In genomic region chr9:69431777-69432176, GRCh38 we compare ENCODE assay signal across 24 cellular contexts.
"Had no signal": no experiment of that assay in that cellular context is flagged by ENCODE, and none has a peak within 500 bp of the region (broad histone marks: within the 10 kb centered on the region; RNA-seq: fewer than 3 reads in every experiment).

No MANE protein-coding gene starts in this region.

- H3K4me2 ChIP-seq: neural progenitor cell had no signal

- H3K4me1 Mint-ChIP-seq: activated naive CD4-positive, alpha-beta T cell treated with anti-CD3 and anti-CD28 coated beads, Interleukin-2, amount 10 ng/mL, durations not matched to agents 7 days and 5 days; immature natural killer cell; naive B cell; T-cell had no signal

- H3K27me3 ChIP-seq: body of pancreas, left lung, neural progenitor cell, tibial artery had no signal

- H3K9me3 ChIP-seq: body of pancreas, tibial artery had no signal

- FAIRE-seq: TTC549 had no signal

- H3K4me3 ChIP-seq: body of pancreas, left lung, lung, neural progenitor cell, tibial artery had no signal

- H3K27ac ChIP-seq: body of pancreas, left lung, neural progenitor cell, tibial artery had no signal

- DNase-seq: activated CD4-positive, alpha-beta T cell treated with anti-CD3 and anti-CD28 coated beads for 1 hour; activated CD4-positive, alpha-beta T cell treated with anti-CD3 and anti-CD28 coated beads, Interleukin-2, amount 50 U/mL, for 1 hour; activated CD8-positive, alpha-beta T cell treated with anti-CD3 and anti-CD28 coated beads, Interleukin-2, amount 10 ng/mL, durations not matched to agents 7 days and 5 days; activated effector memory CD4-positive, alpha-beta T cell treated with Interleukin-2 at 50 U/mL for 16 hours; activated naive CD4-positive, alpha-beta T cell treated with anti-CD3 and anti-CD28 coated beads, Interleukin-2, amount 10 ng/mL, durations not matched to agents 7 days and 5 days; activated T-cell treated with anti-CD3 and anti-CD28 coated beads, Interleukin-2, amount 50 U/mL, for 4 hours; amygdala; body of pancreas; central memory CD4-positive, alpha-beta T cell; dermis blood vessel endothelial cell; effector CD8-positive, alpha-beta T cell; foreskin melanocyte; immature natural killer cell; left lung; naive B cell; retina; stimulated activated CD4-positive, alpha-beta T cell treated with anti-CD3 and anti-CD28 coated beads, Interleukin-4, amount 100 ng/mL, for 24 hours; T-cell; tibial artery had no signal

- H3K27ac Mint-ChIP-seq: activated CD8-positive, alpha-beta T cell treated with anti-CD3 and anti-CD28 coated beads, Interleukin-2, amount 10 ng/mL, durations not matched to agents 7 days and 5 days; activated naive CD4-positive, alpha-beta T cell treated with anti-CD3 and anti-CD28 coated beads, Interleukin-2, amount 10 ng/mL, durations not matched to agents 7 days and 5 days; immature natural killer cell; stimulated activated naive CD8-positive, alpha-beta T cell treated with anti-CD3 and anti-CD28 coated beads, Interleukin-15, Interleukin-2, amounts not matched to agents 100 ng/mL and 50 ng/mL, for 24 hours; T-cell; T-helper 2 cell treated with Interferon-gamma antibody and Interleukin-4, amounts not matched to agents 5 μg/mL and 100 μg/mL, for 36 hours had no signal

- H3K36me3 Mint-ChIP-seq: activated naive CD4-positive, alpha-beta T cell treated with anti-CD3 and anti-CD28 coated beads, Interleukin-2, amount 10 ng/mL, durations not matched to agents 7 days and 5 days; immature natural killer cell; naive B cell; T-cell had no signal

- H3K4me3 Mint-ChIP-seq: activated CD8-positive, alpha-beta T cell treated with anti-CD3 and anti-CD28 coated beads, Interleukin-2, amount 10 ng/mL, durations not matched to agents 7 days and 5 days; activated naive CD4-positive, alpha-beta T cell treated with anti-CD3 and anti-CD28 coated beads, Interleukin-2, amount 10 ng/mL, durations not matched to agents 7 days and 5 days; activated T-cell treated with anti-CD3 and anti-CD28 coated beads, Interleukin-2, amount 50 U/mL, for 4 hours; immature natural killer cell; naive B cell; neural progenitor cell; stimulated activated naive CD8-positive, alpha-beta T cell treated with anti-CD3 and anti-CD28 coated beads, Interleukin-15, Interleukin-2, amounts not matched to agents 100 ng/mL and 50 ng/mL, for 24 hours; T-cell; T-helper 2 cell treated with Interferon-gamma antibody and Interleukin-4, amounts not matched to agents 5 μg/mL and 100 μg/mL, for 36 hours had no signal

- H3K36me3 ChIP-seq: left lung, neural progenitor cell had no signal

- H3K9ac ChIP-seq: neural progenitor cell had no signal

- ATAC-seq: activated CD8-positive, alpha-beta T cell treated with anti-CD3 and anti-CD28 coated beads, Interleukin-2, amount 10 ng/mL, durations not matched to agents 7 days and 5 days; body of pancreas; left lung; T-cell had no signal

- H3K9me3 Mint-ChIP-seq: activated naive CD4-positive, alpha-beta T cell treated with anti-CD3 and anti-CD28 coated beads, Interleukin-2, amount 10 ng/mL, durations not matched to agents 7 days and 5 days; activated T-cell treated with anti-CD3 and anti-CD28 coated beads, Interleukin-2, amount 50 U/mL, for 4 hours; stimulated activated naive CD8-positive, alpha-beta T cell treated with anti-CD3 and anti-CD28 coated beads, Interleukin-15, Interleukin-2, amounts not matched to agents 100 ng/mL and 50 ng/mL, for 24 hours; T-cell; T-helper 2 cell treated with Interferon-gamma antibody and Interleukin-4, amounts not matched to agents 5 μg/mL and 100 μg/mL, for 36 hours had no signal

- H3K27me3 Mint-ChIP-seq: activated naive CD4-positive, alpha-beta T cell treated with anti-CD3 and anti-CD28 coated beads, Interleukin-2, amount 10 ng/mL, durations not matched to agents 7 days and 5 days; naive B cell; stimulated activated naive CD8-positive, alpha-beta T cell treated with anti-CD3 and anti-CD28 coated beads, Interleukin-15, Interleukin-2, amounts not matched to agents 100 ng/mL and 50 ng/mL, for 24 hours; T-cell had no signal

- H2AFZ ChIP-seq: neural progenitor cell had no signal

- H3K4me1 ChIP-seq: body of pancreas, left lung, tibial artery had no signal
